ENCODE assay signal across 10 cellular contexts in genomic region chr2:85547089-85547858, GRCh38. TPM values are rescaled to one million over a fixed set of nuclear protein-coding genes. Genes with fewer than 3 reads are reported as not detected.
DNase-seq lines count a peak whose midpoint lies in the region; ATAC-seq and TF ChIP-seq lines count a peak whose summit lies in the region.
"Had no signal": no experiment of that assay in that cellular context is flagged by ENCODE, and none has a peak within 500 bp of the region (broad histone marks: within the 10 kb centered on the region; RNA-seq: fewer than 3 reads in every experiment).

No MANE protein-coding gene starts in this region.

- peak overlapping the region; percentile 52 for H3K27ac Mint-ChIP-seq in activated CD8-positive, alpha-beta memory T cell treated with anti-CD3 and anti-CD28 coated beads, Interleukin-2, amount 10 ng/mL, durations not matched to agents 7 days and 5 days
- peak overlapping the region; percentile 62 for H3K27ac Mint-ChIP-seq in endothelial cell (ENCODE audit: unreplicated experiment)
- peak overlapping the region; percentile 26 for H3K27ac Mint-ChIP-seq in stimulated activated memory B cell treated with anti-CD40 and anti-IgM and Interleukin-4, amounts not matched to agents 10 μg/mL and 1 μg/mL and 100 μg/mL, for 72 hours

- H3K27me3 Mint-ChIP-seq in activated CD8-positive, alpha-beta memory T cell treated with anti-CD3 and anti-CD28 coated beads, Interleukin-2, amount 10 ng/mL, durations not matched to agents 7 days and 5 days = no peaks in the 10 kb centered on the region
- peaks cover 6% of the 10 kb centered on the region for H3K27me3 Mint-ChIP-seq in endothelial cell (ENCODE audit: unreplicated experiment)
- H3K27me3 Mint-ChIP-seq in stimulated activated memory B cell treated with anti-CD40 and anti-IgM and Interleukin-4, amounts not matched to agents 10 μg/mL and 1 μg/mL and 100 μg/mL, for 72 hours = no peaks in the 10 kb centered on the region

- DNase-seq in activated CD8-positive, alpha-beta memory T cell treated with anti-CD3 and anti-CD28 coated beads, Interleukin-2, amount 10 ng/mL, durations not matched to agents 7 days and 5 days = no peak
- DNase-seq in activated CD8-positive, alpha-beta memory T cell treated with anti-CD3 and anti-CD28 coated beads, Interleukin-2, amount 50 U/mL, for 48 hours = no peak
- DNase-seq in Panc1 (ENCODE audit: low read depth, low spot score) = no peak
- no peak for DNase-seq in endothelial cell (ENCODE audit: low spot score)
- DNase-seq: brain microvascular endothelial cell, head of caudate nucleus had no signal

- H3K9me3 Mint-ChIP-seq in activated CD8-positive, alpha-beta memory T cell treated with anti-CD3 and anti-CD28 coated beads, Interleukin-2, amount 10 ng/mL, durations not matched to agents 7 days and 5 days (ENCODE audit: low read depth) = no peaks in the 10 kb centered on the region
- H3K9me3 Mint-ChIP-seq in endothelial cell (ENCODE audit: unreplicated experiment) = no peaks in the 10 kb centered on the region
- H3K9me3 Mint-ChIP-seq in stimulated activated memory B cell treated with anti-CD40 and anti-IgM and Interleukin-4, amounts not matched to agents 10 μg/mL and 1 μg/mL and 100 μg/mL, for 72 hours = no peaks in the 10 kb centered on the region

- no peaks in the 10 kb centered on the region for H3K27me3 ChIP-seq in Panc1 (ENCODE audit: control insufficient read depth, insufficient read depth, low read length)
- H3K27me3 ChIP-seq: brain microvascular endothelial cell had no signal

- intact Hi-C loops in Panc1 (cut with micrococcal nuclease; ENCODE audit: unreplicated experiment) = loop anchor here (2.0 kb wide), 1 partner anchor 126 kb away; no protein-coding TSS in a partner anchor

- no peak overlapping the region for H3K4me3 ChIP-seq in Panc1 (ENCODE audit: low read depth in 2 of 2, low read length in 2 of 2)

- CTCF ChIA-PET in activated CD8-positive, alpha-beta memory T cell treated with anti-CD3 and anti-CD28 coated beads, Interleukin-2, amount 10 ng/mL, durations not matched to agents 7 days and 5 days (lab: Charles Lee) = interaction anchor here (1.2 to 22.1 kb wide), 2 partner anchors 89 to 118 kb away, joined by 4 to 458 read pairs; partner anchors contain the start of gene SH2D6
- CTCF ChIA-PET in Panc1 (lab: Charles Lee) = no interaction called here

- H3K36me3 ChIP-seq in Panc1 (ENCODE audit: control insufficient read depth, insufficient read depth, low read length) = peaks cover 21% of the 10 kb centered on the region

- H3K9me3 ChIP-seq in Panc1 (ENCODE audit: control insufficient read depth, insufficient read depth, low read depth, low read length) = no peaks in the 10 kb centered on the region

- BruUV-seq in Panc1 (replicated peaks; lab: Mats Ljungman, UMichigan) = no TSS peak

- in situ Hi-C loops in Panc1 (cut with HindIII; ENCODE audit: low pct_unique_long_range_greater_than_20kb, low sequenced_read_pairs) = loop anchor here (25.0 kb wide), 1 partner anchor 135 kb away; the partner anchor contains the start of genes CAPG and SH2D6

- TF ChIP-seq CTCF in Panc1 (IDR thresholded peaks at IDR 0.05) (no peak), endothelial cell (IDR thresholded peaks at IDR 0.05; ENCODE audit: unreplicated experiment) (no peak)

- H3K4me3 Mint-ChIP-seq in activated CD8-positive, alpha-beta memory T cell treated with anti-CD3 and anti-CD28 coated beads, Interleukin-2, amount 10 ng/mL, durations not matched to agents 7 days and 5 days = no peak overlapping the region
- no peak overlapping the region for H3K4me3 Mint-ChIP-seq in endothelial cell (ENCODE audit: unreplicated experiment)
- no peak overlapping the region for H3K4me3 Mint-ChIP-seq in stimulated activated memory B cell treated with anti-CD40 and anti-IgM and Interleukin-4, amounts not matched to agents 10 μg/mL and 1 μg/mL and 100 μg/mL, for 72 hours

- H3K4me1 ChIP-seq in Panc1 (ENCODE audit: control insufficient read depth, insufficient read depth, low read length) = peaks cover 89% of the 10 kb centered on the region

- peaks cover 41% of the 10 kb centered on the region for H3K36me3 Mint-ChIP-seq in activated CD8-positive, alpha-beta memory T cell treated with anti-CD3 and anti-CD28 coated beads, Interleukin-2, amount 10 ng/mL, durations not matched to agents 7 days and 5 days
- H3K36me3 Mint-ChIP-seq in endothelial cell (ENCODE audit: low read depth, unreplicated experiment) = peaks cover 64% of the 10 kb centered on the region
- peaks cover 44% of the 10 kb centered on the region for H3K36me3 Mint-ChIP-seq in stimulated activated memory B cell treated with anti-CD40 and anti-IgM and Interleukin-4, amounts not matched to agents 10 μg/mL and 1 μg/mL and 100 μg/mL, for 72 hours

- POLR2A ChIA-PET in Panc1 (lab: Charles Lee) = interaction anchor here (0.5 to 0.6 kb wide), 2 partner anchors 97 to 236 kb away, joined by 3 to 8 read pairs; no protein-coding TSS in a partner anchor

- H3K27ac ChIP-seq in Panc1 (ENCODE audit: low read length) = peak overlapping the region; percentile 100
- H3K27ac ChIP-seq: brain microvascular endothelial cell had no signal

- no peak for ATAC-seq in activated CD8-positive, alpha-beta memory T cell treated with anti-CD3 and anti-CD28 coated beads, Interleukin-2, amount 10 ng/mL, durations not matched to agents 7 days and 5 days
- ATAC-seq in Panc1 (peak; percentile 38), HG03045 (IDR thresholded peaks at IDR 0.05; ENCODE audit: unreplicated experiment) (no peak), HG03025 (IDR thresholded peaks at IDR 0.05; ENCODE audit: low FRiP score, unreplicated experiment) (no peak), HG02885 (IDR thresholded peaks at IDR 0.05; ENCODE audit: poor library complexity, unreplicated experiment) (no peak)
- no peak for ATAC-seq in stimulated activated memory B cell treated with anti-CD40 and anti-IgM and Interleukin-4, amounts not matched to agents 10 μg/mL and 1 μg/mL and 100 μg/mL, for 72 hours

- H3K4me1 Mint-ChIP-seq in activated CD8-positive, alpha-beta memory T cell treated with anti-CD3 and anti-CD28 coated beads, Interleukin-2, amount 10 ng/mL, durations not matched to agents 7 days and 5 days = peaks cover 18% of the 10 kb centered on the region
- peaks cover 54% of the 10 kb centered on the region for H3K4me1 Mint-ChIP-seq in endothelial cell (ENCODE audit: unreplicated experiment)
- H3K4me1 Mint-ChIP-seq in stimulated activated memory B cell treated with anti-CD40 and anti-IgM and Interleukin-4, amounts not matched to agents 10 μg/mL and 1 μg/mL and 100 μg/mL, for 72 hours = peaks cover 14% of the 10 kb centered on the region

RNA-seq across cellular contexts. Expression of gene MAT2A, which starts 8.3 kb away (rescaled TPM):
- 100 to 1,000 TPM; 271 to 336 TPM for total RNA-seq in activated CD8-positive, alpha-beta memory T cell treated with anti-CD3 and anti-CD28 coated beads, Interleukin-2, amount 10 ng/mL, durations not matched to agents 7 days and 5 days
- total RNA-seq in Panc1 (2021; ENCODE audit: unreplicated experiment) (547 TPM), endothelial cell (ENCODE audit: unreplicated experiment) (151 TPM)
- polyA plus RNA-seq in Panc1 (2012; ENCODE audit: insufficient read length) = 391 TPM

RNA-seq across cellular contexts. Expression of gene GGCX, which starts 14.0 kb away (rescaled TPM):
- total RNA-seq in activated CD8-positive, alpha-beta memory T cell treated with anti-CD3 and anti-CD28 coated beads, Interleukin-2, amount 10 ng/mL, durations not matched to agents 7 days and 5 days = 10 to 100 TPM; 26.0 to 26.7 TPM
- total RNA-seq in Panc1 (2021; ENCODE audit: unreplicated experiment) = 64.1 TPM
- polyA plus RNA-seq in Panc1 (2012; ENCODE audit: insufficient read length) = 44.9 TPM
- 145 TPM for total RNA-seq in endothelial cell (ENCODE audit: unreplicated experiment)

RNA-seq across cellular contexts. Expression of gene VAMP8, which starts 30.1 kb away (rescaled TPM):
- total RNA-seq in activated CD8-positive, alpha-beta memory T cell treated with anti-CD3 and anti-CD28 coated beads, Interleukin-2, amount 10 ng/mL, durations not matched to agents 7 days and 5 days = 100 to 1,000 TPM in 1 of 2 experiments, 10 to 100 TPM in 1; 99.6 to 124 TPM
- total RNA-seq in Panc1 (2021; ENCODE audit: unreplicated experiment) (93.2 TPM), endothelial cell (ENCODE audit: unreplicated experiment) (225 TPM)
- 113 TPM for polyA plus RNA-seq in Panc1 (2012; ENCODE audit: insufficient read length)

RNA-seq across cellular contexts. Expression of gene VAMP5, which starts 37.0 kb away (rescaled TPM):
- total RNA-seq in activated CD8-positive, alpha-beta memory T cell treated with anti-CD3 and anti-CD28 coated beads, Interleukin-2, amount 10 ng/mL, durations not matched to agents 7 days and 5 days = 10 to 100 TPM; 84.4 to 88.4 TPM
- total RNA-seq in Panc1 (2021; ENCODE audit: unreplicated experiment) = 21.3 TPM
- 47.7 TPM for polyA plus RNA-seq in Panc1 (2012; ENCODE audit: insufficient read length)
- 296 TPM for total RNA-seq in endothelial cell (ENCODE audit: unreplicated experiment)

RNA-seq across cellular contexts. Expression of gene RNF181, which starts 48.3 kb away (rescaled TPM):
- 100 to 1,000 TPM; 100 to 110 TPM for total RNA-seq in activated CD8-positive, alpha-beta memory T cell treated with anti-CD3 and anti-CD28 coated beads, Interleukin-2, amount 10 ng/mL, durations not matched to agents 7 days and 5 days
- 156 TPM for total RNA-seq in Panc1 (2021; ENCODE audit: unreplicated experiment)
- 365 TPM for polyA plus RNA-seq in Panc1 (2012; ENCODE audit: insufficient read length)
- total RNA-seq in endothelial cell (ENCODE audit: unreplicated experiment) = 155 TPM
